22 cellular contexts compared by ENCODE assay signal in genomic region chr17:79201536-79202227, GRCh38.
DNase-seq lines count a peak whose midpoint lies in the region; FAIRE-seq and TF ChIP-seq lines count a peak whose summit lies in the region.
"Had no signal": no experiment of that assay in that cellular context is flagged by ENCODE, and none has a peak within 500 bp of the region (broad histone marks: within the 10 kb centered on the region; RNA-seq: fewer than 3 reads in every experiment).

No MANE protein-coding gene starts in this region.

- H3K4me1 ChIP-seq in A673 (ENCODE audit: insufficient read depth, low read length, poor library complexity, severe bottlenecking) (no peaks in the 10 kb centered on the region), esophagus squamous epithelium (no peaks in the 10 kb centered on the region), adrenal gland (replicated peaks in 1 of 2) (no peaks in the 10 kb centered on the region)
- H3K4me1 ChIP-seq: BE2C, psoas muscle, transverse colon had no signal

- no peaks in the 10 kb centered on the region for H3K36me3 ChIP-seq in A673 (ENCODE audit: insufficient read depth, low read length, poor library complexity, severe bottlenecking)
- no peaks in the 10 kb centered on the region for H3K36me3 ChIP-seq in esophagus squamous epithelium
- no peaks in the 10 kb centered on the region for H3K36me3 ChIP-seq in adrenal gland (replicated peaks in 1 of 2)
- H3K36me3 ChIP-seq: BE2C, SJSA1, transverse colon had no signal

- no peak for FAIRE-seq in H54 (lab: Jason Lieb, UNC)
- FAIRE-seq: GM12891 had no signal

- H3K4me3 ChIP-seq in A673 (ENCODE audit: low read depth, low read length, poor library complexity, severe bottlenecking) (no peak overlapping the region), esophagus squamous epithelium (no peak overlapping the region), adrenal gland (no peak overlapping the region)
- H3K4me3 ChIP-seq: psoas muscle, SJSA1, transverse colon had no signal

- DNase-seq in A673 (ENCODE audit: low spot score): peak; percentile 58
- peak; percentile 98 for DNase-seq in H54 (ENCODE audit: insufficient read length, low spot score)
- DNase-seq in RWPE1 (ENCODE audit: low spot score): peak; percentile 57
- peak in 36 of 42 donors; percentile 17 to 87 (median 56) for DNase-seq in head of caudate nucleus
- no peak for DNase-seq in activated gamma-delta T cell treated with Interleukin-2 at 50 U/mL for 16 hours
- DNase-seq in esophagus squamous epithelium (lab: John Stamatoyannopoulos, UW): no peak
- no peak for DNase-seq in AML-193 (lab: John Stamatoyannopoulos, UW)
- DNase-seq in adrenal gland: no peak
- DNase-seq: activated CD8-positive, alpha-beta memory T cell treated with anti-CD3 and anti-CD28 coated beads for 24 hours; activated naive CD4-positive, alpha-beta T cell; BE2C; DMS79 treated with DMSO at 0.1 percent for 48 hours; Kasumi-1; left cardiac atrium; NCI-H1930; NCI-H748 treated with DMSO at 0.1 percent for 48 hours; psoas muscle; stimulated activated CD4-positive, alpha-beta T cell treated with anti-CD3 and anti-CD28 coated beads, Interleukin-1b, Interleukin-23, amount 100 ng/mL, for 48 hours; stimulated activated CD8-positive, alpha-beta memory T cell treated with anti-CD3 and anti-CD28 coated beads, Interleukin-4, amount 100 ng/mL, for 48 hours; transverse colon had no signal

- 62 to 65% methylated on average over 10 to 11 of the region's 15 CpGs for WGBS in esophagus squamous epithelium, 2 donors
- WGBS in adrenal gland, 4 donors: 43 to 60% (median 47%) methylated on average over 13 to 15 of the region's 15 CpGs

- TF ChIP-seq POLR2A in H54 (IDR thresholded peaks at IDR 0.05; ENCODE audit: low read depth, low read length) (no peak), esophagus squamous epithelium (IDR thresholded peaks at IDR 0.05) (no peak), adrenal gland (IDR thresholded peaks at IDR 0.05) (no peak)

- POLR2A ChIA-PET in A673 (lab: Charles Lee; ENCODE audit: low non-redundant PET) (no interaction called here), RWPE1 (lab: Yijun Ruan, JAX; ENCODE audit: low non-redundant PET) (no interaction called here)

- intact Hi-C loops in A673 (cut with micrococcal nuclease; ENCODE audit: unreplicated experiment) (no loop called here), head of caudate nucleus (cut with DNase I) (no loop called here), esophagus squamous epithelium (cut with DNase I) (no loop called here), adrenal gland (cut with DNase I) (no loop called here)

- BruUV-seq in A673 (replicated peaks; lab: Mats Ljungman, UMichigan): no TSS peak

- no peak overlapping the region for H3K27ac ChIP-seq in A673 (ENCODE audit: low read depth, low read length, poor library complexity, severe bottlenecking)
- no peak overlapping the region for H3K27ac ChIP-seq in RWPE1
- no peak overlapping the region for H3K27ac ChIP-seq in esophagus squamous epithelium
- no peak overlapping the region for H3K27ac ChIP-seq in adrenal gland
- H3K27ac ChIP-seq: psoas muscle, SJSA1, transverse colon had no signal

- no peaks in the 10 kb centered on the region for H3K9me3 ChIP-seq in A673 (ENCODE audit: low read depth, low read length, poor library complexity, severe bottlenecking)
- no peaks in the 10 kb centered on the region for H3K9me3 ChIP-seq in esophagus squamous epithelium
- H3K9me3 ChIP-seq in adrenal gland (replicated peaks in 1 of 3): no peaks in the 10 kb centered on the region
- H3K9me3 ChIP-seq: BE2C, psoas muscle, SJSA1, transverse colon had no signal

- CTCF ChIA-PET in A673 (lab: Charles Lee): no interaction called here
- CTCF ChIA-PET in RWPE1 (lab: Yijun Ruan, JAX): interaction anchor here (0.6 kb wide), 1 partner anchor 81 kb away, joined by 12 read pairs; no protein-coding TSS in a partner anchor

- TF ChIP-seq CTCF in A673 (conservative IDR thresholded peaks at IDR 0.05; ENCODE audit: low read depth, low read length): no peak
- no peak for TF ChIP-seq CTCF in RWPE1 (conservative IDR thresholded peaks at IDR 0.05; ENCODE audit: low read depth)
- TF ChIP-seq CTCF in esophagus squamous epithelium (IDR thresholded peaks at IDR 0.05): no peak
- no peak for TF ChIP-seq CTCF in adrenal gland (IDR thresholded peaks at IDR 0.05)

- H3K27me3 ChIP-seq in A673 (replicated peaks; ENCODE audit: insufficient read depth, low read depth, low read length, poor library complexity) (peaks cover 92% of the 10 kb centered on the region), esophagus squamous epithelium (peaks cover 0 to 93% (median 0%) of the 10 kb centered on the region in 4 donors), adrenal gland (peaks cover 22% of the 10 kb centered on the region)

Comparison
In these comparisons a context has a peak if more than half of its experiments do, and no peak if none do; other contexts are left out.
1. DNase-seq: peak in A673 (single experiment), H54 (single experiment), RWPE1 (single experiment) and head of caudate nucleus (36 of 42); none in activated gamma-delta T cell treated with Interleukin-2 at 50 U/mL for 16 hours (single experiment), esophagus squamous epithelium (single experiment), AML-193 (0 of 2) and adrenal gland (0 of 7).